In the genomic region with DNA sequence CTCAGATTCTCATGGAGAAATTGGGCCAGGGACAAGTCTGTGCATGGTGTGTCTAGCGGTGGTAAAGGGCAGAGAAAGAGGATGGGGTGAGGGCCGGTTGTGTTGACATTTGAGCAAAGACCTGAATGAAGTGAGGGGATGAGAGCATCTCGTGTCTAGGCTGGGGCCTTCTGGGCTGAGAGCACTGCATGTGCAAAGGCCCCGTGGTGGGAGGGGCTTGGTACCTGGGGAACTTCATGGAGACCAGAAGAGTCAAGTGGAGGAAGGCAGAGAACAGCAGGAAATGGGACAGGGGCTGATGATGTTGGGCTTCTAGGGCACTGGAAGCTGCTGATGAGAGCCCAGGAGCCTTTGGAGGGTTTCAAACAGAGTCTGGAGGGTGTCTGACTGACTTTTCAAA, we compare ENCODE assay signal across 1 cellular context.
TF ChIP-seq lines count a peak whose summit lies in the region.

No MANE protein-coding gene starts in this region.

TF ChIP-seq in GM23338, 12 proteins besides CTCF, POLR2A, EP300 and RAD21 (continued from another document):
- TF ChIP-seq REST (IDR thresholded peaks at IDR 0.05; ENCODE audit: unreplicated experiment): no peak
